Comparison of ENCODE assay signal across 12 cellular contexts in genomic region chr9:80146466-80146865, GRCh38.
DNase-seq lines count a peak whose midpoint lies in the region; ATAC-seq and TF ChIP-seq lines count a peak whose summit lies in the region.
"Had no signal": no experiment of that assay in that cellular context is flagged by ENCODE, and none has a peak within 500 bp of the region (broad histone marks: within the 10 kb centered on the region; RNA-seq: fewer than 3 reads in every experiment).

No MANE protein-coding gene starts in this region.

- H3K4me3 ChIP-seq in AG04450 (ENCODE audit: low read depth, low read length) (no peak overlapping the region), mucosa of descending colon (no peak overlapping the region)
- H3K4me3 ChIP-seq in CD8-positive, alpha-beta memory T cell (ENCODE audit: low read length): no peak overlapping the region

- no peaks in the 10 kb centered on the region for H3K4me1 ChIP-seq in mucosa of descending colon (ENCODE audit: low read depth)
- H3K4me1 ChIP-seq in CD8-positive, alpha-beta memory T cell (ENCODE audit: insufficient read depth, low read length): no peaks in the 10 kb centered on the region

- no peaks in the 10 kb centered on the region for H3K9me3 ChIP-seq in AG04450 (ENCODE audit: control insufficient read depth, insufficient read depth, low read length)
- no peaks in the 10 kb centered on the region for H3K9me3 ChIP-seq in mucosa of descending colon
- H3K9me3 ChIP-seq in CD8-positive, alpha-beta memory T cell (ENCODE audit: low read length): no peaks in the 10 kb centered on the region

- no peaks in the 10 kb centered on the region for H3K36me3 ChIP-seq in mucosa of descending colon (ENCODE audit: low read depth)
- no peaks in the 10 kb centered on the region for H3K36me3 ChIP-seq in CD8-positive, alpha-beta memory T cell (ENCODE audit: insufficient read depth, low read length)

- H3K9me3 Mint-ChIP-seq in CD8-positive, alpha-beta memory T cell: peaks cover 0 to 4% (median 2%) of the 10 kb centered on the region in 5 donors

- H3K27me3 ChIP-seq in AG04450 (ENCODE audit: control insufficient read depth, insufficient read depth, low read length): peaks cover 3% of the 10 kb centered on the region
- no peaks in the 10 kb centered on the region for H3K27me3 ChIP-seq in CD8-positive, alpha-beta memory T cell (ENCODE audit: insufficient read depth, low read length, poor library complexity, severe bottlenecking)

- no peaks in the 10 kb centered on the region for H3K4me1 Mint-ChIP-seq in CD8-positive, alpha-beta memory T cell

- TF ChIP-seq CTCF in AG04450 (IDR thresholded peaks at IDR 0.05; ENCODE audit: low read depth, low read length) (peak; percentile 38), RWPE1 (conservative IDR thresholded peaks at IDR 0.05; ENCODE audit: low read depth) (peak; percentile 26; the same call in 1 of the 2 replicates), mucosa of descending colon (IDR thresholded peaks at IDR 0.05) (no peak)

- CTCF ChIA-PET in AG04450 (lab: Charles Lee) (no interaction called here), RWPE1 (lab: Yijun Ruan, JAX) (no interaction called here)
- CTCF ChIA-PET in CD8-positive, alpha-beta memory T cell (lab: Charles Lee): no interaction called here

- H3K27ac ChIP-seq in AG04450 (ENCODE audit: low read depth, low read length) (no peak overlapping the region), RWPE1 (no peak overlapping the region)
- H3K27ac ChIP-seq in CD8-positive, alpha-beta memory T cell (ENCODE audit: low read depth, low read length): no peak overlapping the region

- no peak for DNase-seq in AG04450 (ENCODE audit: low read depth, low spot score)
- peak; percentile 9 for DNase-seq in RWPE1 (ENCODE audit: low spot score)
- DNase-seq in iPS-NIHi7 (ENCODE audit: extremely low spot score): peak; percentile 41
- DNase-seq in NCI-H128 (lab: John Stamatoyannopoulos, UW; ENCODE audit: unreplicated experiment): no peak
- no peak for DNase-seq in mucosa of descending colon
- DNase-seq in CD8-positive, alpha-beta memory T cell: no peak
- DNase-seq: activated T-cell treated with anti-CD3 and anti-CD28 coated beads, Interleukin-2, amount 50 U/mL, for 72 hours; CD4-positive, alpha-beta T cell; cortex of kidney; NCI-H526 treated with DMSO at 0.1 percent for 48 hours had no signal

- no peak overlapping the region for H3K27ac Mint-ChIP-seq in CD8-positive, alpha-beta memory T cell
- H3K27ac Mint-ChIP-seq: activated T-cell treated with anti-CD3 and anti-CD28 coated beads, Interleukin-2, amount 50 U/mL, for 72 hours; CD4-positive, alpha-beta T cell had no signal

- H3K4me3 Mint-ChIP-seq in CD8-positive, alpha-beta memory T cell: no peak overlapping the region
- H3K4me3 Mint-ChIP-seq: activated T-cell treated with anti-CD3 and anti-CD28 coated beads, Interleukin-2, amount 50 U/mL, for 72 hours; CD4-positive, alpha-beta T cell had no signal

- H3K27me3 Mint-ChIP-seq in CD8-positive, alpha-beta memory T cell: no peaks in the 10 kb centered on the region
- H3K27me3 Mint-ChIP-seq: CD4-positive, alpha-beta T cell had no signal

- intact Hi-C loops in mucosa of descending colon (cut with DNase I, micrococcal nuclease): no loop called here

- ATAC-seq in GM18519 (IDR thresholded peaks at IDR 0.05; ENCODE audit: low FRiP score, unreplicated experiment): peak; percentile 78
- no peak for ATAC-seq in GM18907 (IDR thresholded peaks at IDR 0.05; ENCODE audit: unreplicated experiment)
- ATAC-seq in mucosa of descending colon: no peak
- ATAC-seq: activated T-cell treated with anti-CD3 and anti-CD28 coated beads, Interleukin-2, amount 50 U/mL, for 72 hours had no signal

- POLR2A ChIA-PET in AG04450 (lab: Yijun Ruan, JAX) (no interaction called here), RWPE1 (lab: Yijun Ruan, JAX; ENCODE audit: low non-redundant PET) (no interaction called here)
- POLR2A ChIA-PET in CD8-positive, alpha-beta memory T cell (lab: Charles Lee): no interaction called here

- H3K36me3 Mint-ChIP-seq in CD8-positive, alpha-beta memory T cell: no peaks in the 10 kb centered on the region

Comparison
In these comparisons a context has a peak if more than half of its experiments do, and no peak if none do; other contexts are left out.
1. DNase-seq: peak in RWPE1 (single experiment) and iPS-NIHi7 (single experiment); none in AG04450 (single experiment), NCI-H128 (single experiment), mucosa of descending colon (0 of 3) and CD8-positive, alpha-beta memory T cell (0 of 5).